ENCODE assay signal across 1 cellular context in genomic region chr20:19930461-19930860, GRCh38.
TF ChIP-seq lines count a peak whose summit lies in the region.

No MANE protein-coding gene starts in this region.

TF ChIP-seq in H1, 55 proteins besides CTCF, POLR2A, EP300 and RAD21 (continued from another document):
- TF ChIP-seq SP2 (IDR thresholded peaks at IDR 0.05; ENCODE audit: low read length) (no peak), TCF12 (IDR thresholded peaks at IDR 0.05; ENCODE audit: low read depth, low read length) (no peak), USF2 (IDR thresholded peaks at IDR 0.05; ENCODE audit: low read length) (no peak), PHF8 (conservative IDR thresholded peaks at IDR 0.05; ENCODE audit: low read depth, low read length) (no peak), SIRT6 (IDR thresholded peaks at IDR 0.05; ENCODE audit: low read length) (no peak), ZNF274 (IDR thresholded peaks at IDR 0.05; ENCODE audit: borderline replicate concordance, extremely low read depth, low read length) (no peak), EZH2 (IDR thresholded peaks at IDR 0.05; ENCODE audit: low read depth, low read length, severe bottlenecking) (no peak), CTBP2 (IDR thresholded peaks at IDR 0.05; ENCODE audit: borderline replicate concordance, insufficient read depth, insufficient read length, low read length) (no peak), BACH1 (IDR thresholded peaks at IDR 0.05; ENCODE audit: low read length) (no peak), HDAC6 (IDR thresholded peaks at IDR 0.05; ENCODE audit: low read depth, low read length) (no peak)
TF ChIP-seq in H1: peak in this region for 0.
